In genomic region chr22:50563410-50564160, GRCh38 we compare ENCODE assay signal across 8 cellular contexts. TPM values are rescaled to one million over a fixed set of nuclear protein-coding genes. Genes with fewer than 3 reads are reported as not detected.
A peak's percentile ranks its signal among the peaks of the same experiment; 100 is the strongest.
DNase-seq lines count a peak whose midpoint lies in the region; ATAC-seq and TF ChIP-seq lines count a peak whose summit lies in the region.

No MANE protein-coding gene starts in this region.

- H3K27ac ChIP-seq in caudate nucleus (ENCODE audit: low read depth, low read length) (peak overlapping the region; percentile 31), uterus (no peak overlapping the region)

- DNase-seq in Right ventricle myocardium inferior (ENCODE audit: missing footprints) (no peak), cardiac septum (ENCODE audit: low spot score) (no peak), caudate nucleus (lab: John Stamatoyannopoulos, UW) (peak in 8 of 61 donors; percentile 17 to 51 (median 36)), memory B cell (ENCODE audit: low spot score in 2 of 2) (no peak), uterus (no peak), NCI-H526 treated with DMSO at 0.1 percent for 48 hours (lab: John Stamatoyannopoulos, UW) (no peak), foreskin melanocyte (no peak), NK-92 (lab: John Stamatoyannopoulos, UW; ENCODE audit: unreplicated experiment) (no peak)

- no peaks in the 10 kb centered on the region for H3K36me3 Mint-ChIP-seq in memory B cell

- peak overlapping the region; percentile 89 for H3K4me3 Mint-ChIP-seq in memory B cell

- no peaks in the 10 kb centered on the region for H3K27me3 ChIP-seq in uterus

- peak overlapping the region; percentile 39 to 40 for H3K4me3 ChIP-seq in uterus

- H3K36me3 ChIP-seq in uterus: no peaks in the 10 kb centered on the region

- no peaks in the 10 kb centered on the region for H3K27me3 Mint-ChIP-seq in memory B cell

- peak overlapping the region; percentile 85 for H3K27ac Mint-ChIP-seq in memory B cell

- ATAC-seq in Right ventricle myocardium inferior (peak; percentile 32), memory B cell (ENCODE audit: low read depth) (no peak)

- no peaks in the 10 kb centered on the region for H3K4me1 ChIP-seq in uterus

- TF ChIP-seq CTCF in uterus (IDR thresholded peaks at IDR 0.05): no peak

- intact Hi-C loops in Right ventricle myocardium inferior (cut with DNase I) (loop anchor here (1.0 kb wide), 1 partner anchor 15 kb away; the partner anchor contains the start of gene CPT1B), cardiac septum (cut with DNase I) (loop anchor here (1.0 to 5.0 kb wide), 3 partner anchors 15 to 36 kb away; partner anchors contain the start of genes CHKB, CPT1B and SCO2), uterus (cut with DNase I; ENCODE audit: low total_unique reads) (no loop called here)

- peaks cover 16% of the 10 kb centered on the region for H3K4me1 Mint-ChIP-seq in memory B cell

- TF ChIP-seq POLR2A in uterus (IDR thresholded peaks at IDR 0.05): no peak

- no peaks in the 10 kb centered on the region for H3K9me3 Mint-ChIP-seq in memory B cell

- no peaks in the 10 kb centered on the region for H3K9me3 ChIP-seq in uterus

RNA-seq across cellular contexts. Expression of gene SYCE3, which starts 0.9 kb away (rescaled TPM):
- total RNA-seq in Right ventricle myocardium inferior (not detected), cardiac septum (not detected), uterus (not detected)

RNA-seq across cellular contexts. Expression of gene CPT1B, which starts 14.6 kb away (rescaled TPM):
- total RNA-seq in Right ventricle myocardium inferior (370 TPM), cardiac septum (253 TPM), uterus (10 to 100 TPM in 1 of 4 donors, 1 to 10 TPM in 1, under 1 TPM in 1, not detected in 1; 0.51 to 10.4 (median 7.2) TPM)

RNA-seq across cellular contexts. Expression of gene KLHDC7B, which starts 17.9 kb away (rescaled TPM):
- total RNA-seq in Right ventricle myocardium inferior: not detected
- 0.08 TPM for total RNA-seq in cardiac septum
- total RNA-seq in uterus: not detected

RNA-seq across cellular contexts. Expression of gene CHKB, which starts 19.1 kb away (rescaled TPM):
- total RNA-seq in Right ventricle myocardium inferior: 37.8 TPM
- 49.4 TPM for total RNA-seq in cardiac septum
- 10 to 100 TPM; 13.5 to 75.6 (median 55.2) TPM for total RNA-seq in uterus

RNA-seq across cellular contexts. Expression of gene TYMP, which starts 33.8 kb away (rescaled TPM):
- 15.5 TPM for total RNA-seq in Right ventricle myocardium inferior
- 18.3 TPM for total RNA-seq in cardiac septum
- 10 to 100 TPM in 3 of 4 donors, 1 to 10 TPM in 1; 4.4 to 21.5 (median 15.6) TPM for total RNA-seq in uterus

Comparison
In these comparisons a context has a peak if more than half of its experiments do, and no peak if none do; other contexts are left out.
1. RNA of gene CPT1B, which starts 14.6 kb away (total RNA-seq): 370 TPM in Right ventricle myocardium inferior (single experiment) and 253 TPM in cardiac septum (single experiment); 0.51 to 10.4 TPM in uterus; every median in the first group is over 10 times any median in the second.